In the genomic region with DNA sequence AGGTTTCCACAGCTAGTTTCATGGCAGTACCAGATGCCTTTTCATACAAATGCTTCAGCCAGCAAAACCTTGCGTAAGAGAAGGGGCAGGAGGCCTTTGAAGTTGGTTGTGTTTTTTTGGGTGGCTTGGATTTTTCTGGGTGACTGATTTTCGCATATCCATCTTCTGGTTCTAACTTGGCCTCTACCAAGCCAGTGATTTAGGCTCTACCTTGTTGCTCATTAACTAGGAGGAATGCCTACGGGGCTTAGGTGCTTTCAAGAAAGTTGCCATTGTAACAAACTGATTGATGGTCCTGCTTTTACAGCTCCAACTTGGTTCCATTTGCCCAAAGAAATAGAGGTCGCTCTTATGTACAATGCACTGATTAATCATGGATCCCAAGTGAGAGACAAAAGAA, we compare ENCODE assay signal across 26 cellular contexts.
DNase-seq lines count a peak whose midpoint lies in the region; ATAC-seq, FAIRE-seq and TF ChIP-seq lines count a peak whose summit lies in the region.
"Had no signal": no experiment of that assay in that cellular context is flagged by ENCODE, and none has a peak within 500 bp of the region (broad histone marks: within the 10 kb centered on the region; RNA-seq: fewer than 3 reads in every experiment).

No MANE protein-coding gene starts in this region.

- peak overlapping the region; percentile 20; the same call in 1 of the 2 replicates for H3K4me2 ChIP-seq in HepG2 (ENCODE audit: low read depth, low read length)

- H3K36me3 Mint-ChIP-seq in nephron progenitor cell (ENCODE audit: low read depth), result no peaks in the 10 kb centered on the region
- H3K36me3 Mint-ChIP-seq in type B pancreatic cell, result peaks cover 4% of the 10 kb centered on the region
- H3K36me3 Mint-ChIP-seq: CD8-positive, alpha-beta memory T cell had no signal

- POLR2A ChIA-PET in HepG2 (lab: Yijun Ruan, JAX), result no interaction called here

- H3K4me1 ChIP-seq in HepG2 (ENCODE audit: insufficient read depth, low read length) (peaks cover 23% of the 10 kb centered on the region), right lobe of liver (no peaks in the 10 kb centered on the region)
- H3K4me1 ChIP-seq: Peyer's patch had no signal

- no peak for TF ChIP-seq CTCF in HepG2 (CRISPR knock-in tag; IDR thresholded peaks at IDR 0.05)
- TF ChIP-seq CTCF in right lobe of liver (IDR thresholded peaks at IDR 0.05), result no peak
- TF ChIP-seq CTCF in nephron progenitor cell (IDR thresholded peaks at IDR 0.05), result no peak
- no peak for TF ChIP-seq CTCF in type B pancreatic cell (conservative IDR thresholded peaks at IDR 0.05)

- no peaks in the 10 kb centered on the region for H4K20me1 ChIP-seq in HepG2 (ENCODE audit: insufficient read depth, low read length)

- peaks cover 18% of the 10 kb centered on the region for H3K27me3 Mint-ChIP-seq in nephron progenitor cell (ENCODE audit: low read depth, poor library complexity)
- peaks cover 12% of the 10 kb centered on the region for H3K27me3 Mint-ChIP-seq in type B pancreatic cell

- CTCF ChIA-PET in HepG2 (lab: Yijun Ruan, JAX; ENCODE audit: low intra/inter-chr PET ratio, low total read pairs), result no interaction called here

- no peak overlapping the region for H3K4me3 Mint-ChIP-seq in nephron progenitor cell
- H3K4me3 Mint-ChIP-seq in type B pancreatic cell, result no peak overlapping the region
- H3K4me3 Mint-ChIP-seq: CD8-positive, alpha-beta memory T cell had no signal

- peaks cover 63% of the 10 kb centered on the region for H3K4me1 Mint-ChIP-seq in nephron progenitor cell
- H3K4me1 Mint-ChIP-seq in type B pancreatic cell (ENCODE audit: unreplicated experiment), result peaks cover 46% of the 10 kb centered on the region
- H3K4me1 Mint-ChIP-seq: CD8-positive, alpha-beta memory T cell had no signal

- no peak overlapping the region for H2AFZ ChIP-seq in HepG2 (ENCODE audit: low read length)
- H2AFZ ChIP-seq: GM23248 had no signal

- H3K27me3 ChIP-seq in HepG2 (ENCODE audit: control insufficient read depth in 1 of 2, insufficient read depth in 2 of 2, low read length in 2 of 2) (0 out of 5 replicates have a peak, but pooled peaks cover 0 to 4% of the 10 kb centered on the region in 2 experiments), right lobe of liver (peaks cover 0 to 5% of the 10 kb centered on the region in 2 donors)
- H3K27me3 ChIP-seq: Peyer's patch, SJCRH30 had no signal

- no peak overlapping the region for H3K9ac ChIP-seq in HepG2 (ENCODE audit: insufficient read depth, low read depth, low read length)
- H3K9ac ChIP-seq: GM23248 had no signal

- H3K36me3 ChIP-seq in HepG2 (replicated peaks in 1 of 2; ENCODE audit: control insufficient read depth in 1 of 2, insufficient read depth in 2 of 2, low read length in 2 of 2) (no peaks in the 10 kb centered on the region), right lobe of liver (no peaks in the 10 kb centered on the region)
- H3K36me3 ChIP-seq: Peyer's patch, SJCRH30 had no signal

- no peaks in the 10 kb centered on the region for H3K9me3 ChIP-seq in HepG2 (ENCODE audit: low read length)
- H3K9me3 ChIP-seq in right lobe of liver, result no peaks in the 10 kb centered on the region
- H3K9me3 ChIP-seq: Peyer's patch, SJCRH30 had no signal

- peak overlapping the region; percentile 54 for H3K27ac Mint-ChIP-seq in nephron progenitor cell
- H3K27ac Mint-ChIP-seq in type B pancreatic cell, result peak overlapping the region; percentile 13
- H3K27ac Mint-ChIP-seq: CD8-positive, alpha-beta memory T cell had no signal

- TF ChIP-seq EP300 in HepG2 (IDR thresholded peaks at IDR 0.05; ENCODE audit: low read depth in 2 of 2, low read length in 2 of 2) (no peak), HepG2 (CRISPR knock-in tag; IDR thresholded peaks at IDR 0.05; ENCODE audit: borderline replicate concordance) (no peak)

- peak; percentile 21 for FAIRE-seq in HepG2 (lab: Jason Lieb, UNC)
- FAIRE-seq: D721Med had no signal

- peak; percentile 21 for DNase-seq in HepG2 (ENCODE audit: low spot score)
- DNase-seq in right lobe of liver, result no peak
- no peak for DNase-seq in nephron progenitor cell
- no peak for DNase-seq in type B pancreatic cell (ENCODE audit: extremely low spot score, unreplicated experiment)
- DNase-seq in activated gamma-delta T cell (lab: John Stamatoyannopoulos, UW), result no peak
- DNase-seq in AML-193 (lab: John Stamatoyannopoulos, UW), result no peak
- DNase-seq: 8988T; CD8-positive, alpha-beta memory T cell; DMS53; GM23248; HCEC 1CT; KG1; MV-4-11; NCI-H1105 treated with DMSO at 0.1 percent for 48 hours; NCI-H1694; NCI-H2081; NCI-H2171; NCI-H345; NCI-H524; NCI-H774; Peyer's patch; SJCRH30 had no signal

- WGBS in HepG2 (ENCODE audit: low lambda C conversion rate), result 19% methylated on average over 4 of the region's 4 CpGs
- WGBS in right lobe of liver (ENCODE audit: insufficient coverage, low coverage, low lambda C conversion rate, missing lambda C conversion rate), result 56% methylated on average over 4 of the region's 4 CpGs

- H3K27ac ChIP-seq in HepG2 (ENCODE audit: extremely low read length, insufficient read depth, low read length) (no peak overlapping the region), right lobe of liver (no peak overlapping the region)
- H3K27ac ChIP-seq: C4-2B, GM23248, Peyer's patch, SJCRH30 had no signal

- ATAC-seq in HepG2, result no peak
- ATAC-seq in right lobe of liver, result no peak
- peak; percentile 11 for ATAC-seq in esophagus mucosa
- ATAC-seq in GM18861 (IDR thresholded peaks at IDR 0.05; ENCODE audit: unreplicated experiment), result no peak

- TF ChIP-seq POLR2A in HepG2 (IDR thresholded peaks at IDR 0.05; ENCODE audit: insufficient read depth in 1 of 2, low read depth in 2 of 2, low read length in 2 of 2) (no peak), right lobe of liver (IDR thresholded peaks at IDR 0.05) (no peak)

- TF ChIP-seq RAD21 in HepG2 (CRISPR knock-in tag; IDR thresholded peaks at IDR 0.05), result no peak

- no TSS peak for BruUV-seq in HepG2 (replicated peaks; lab: Mats Ljungman, UMichigan)

- in situ Hi-C loops in HepG2 (cut with HindIII; ENCODE audit: extremely low pct_ligation_motif_present, low pct_unique_long_range_greater_than_20kb), result no loop called here

- H3K4me3 ChIP-seq in HepG2 (replicated peaks in 1 of 3; ENCODE audit: insufficient read depth in 1 of 3, low read depth in 2 of 3, low read length in 3 of 3) (no peak overlapping the region), right lobe of liver (no peak overlapping the region)
- H3K4me3 ChIP-seq: GM23248, Peyer's patch, SJCRH30 had no signal

- intact Hi-C loops in HepG2 (cut with micrococcal nuclease; ENCODE audit: unreplicated experiment), result no loop called here
- intact Hi-C loops in right lobe of liver (cut with DNase I), result no loop called here

- H3K79me2 ChIP-seq in HepG2 (ENCODE audit: insufficient read depth, low read length), result no peaks in the 10 kb centered on the region

- H3K9me3 Mint-ChIP-seq in nephron progenitor cell (no peaks in the 10 kb centered on the region), type B pancreatic cell (no peaks in the 10 kb centered on the region)
- H3K9me3 Mint-ChIP-seq: CD8-positive, alpha-beta memory T cell had no signal

TF ChIP-seq in HepG2, 621 proteins besides CTCF, POLR2A, EP300 and RAD21:
- no peak for TF ChIP-seq SMYD3 (CRISPR knock-in tag; IDR thresholded peaks at IDR 0.05)
- TF ChIP-seq, protein P1, sequence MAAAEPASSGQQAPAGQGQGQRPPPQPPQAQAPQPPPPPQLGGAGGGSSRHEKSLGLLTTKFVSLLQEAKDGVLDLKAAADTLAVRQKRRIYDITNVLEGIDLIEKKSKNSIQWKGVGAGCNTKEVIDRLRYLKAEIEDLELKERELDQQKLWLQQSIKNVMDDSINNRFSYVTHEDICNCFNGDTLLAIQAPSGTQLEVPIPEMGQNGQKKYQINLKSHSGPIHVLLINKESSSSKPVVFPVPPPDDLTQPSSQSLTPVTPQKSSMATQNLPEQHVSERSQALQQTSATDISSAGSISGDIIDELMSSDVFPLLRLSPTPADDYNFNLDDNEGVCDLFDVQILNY (CRISPR knock-in tag; conservative IDR thresholded peaks at IDR 0.05), result no peak
- TF ChIP-seq, protein P2, sequence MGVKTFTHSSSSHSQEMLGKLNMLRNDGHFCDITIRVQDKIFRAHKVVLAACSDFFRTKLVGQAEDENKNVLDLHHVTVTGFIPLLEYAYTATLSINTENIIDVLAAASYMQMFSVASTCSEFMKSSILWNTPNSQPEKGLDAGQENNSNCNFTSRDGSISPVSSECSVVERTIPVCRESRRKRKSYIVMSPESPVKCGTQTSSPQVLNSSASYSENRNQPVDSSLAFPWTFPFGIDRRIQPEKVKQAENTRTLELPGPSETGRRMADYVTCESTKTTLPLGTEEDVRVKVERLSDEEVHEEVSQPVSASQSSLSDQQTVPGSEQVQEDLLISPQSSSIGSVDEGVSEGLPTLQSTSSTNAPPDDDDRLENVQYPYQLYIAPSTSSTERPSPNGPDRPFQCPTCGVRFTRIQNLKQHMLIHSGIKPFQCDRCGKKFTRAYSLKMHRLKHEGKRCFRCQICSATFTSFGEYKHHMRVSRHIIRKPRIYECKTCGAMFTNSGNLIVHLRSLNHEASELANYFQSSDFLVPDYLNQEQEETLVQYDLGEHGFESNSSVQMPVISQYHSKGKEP (CRISPR knock-in tag; IDR thresholded peaks at IDR 0.05), result no peak
- no peak for TF ChIP-seq ZMYM4 (CRISPR knock-in tag; IDR thresholded peaks at IDR 0.05)
- no peak for TF ChIP-seq IKZF1 (IDR thresholded peaks at IDR 0.05)
- no peak for TF ChIP-seq LCORL (IDR thresholded peaks at IDR 0.05)
- no peak for TF ChIP-seq LCORL (CRISPR knock-in tag; IDR thresholded peaks at IDR 0.05)
- no peak for TF ChIP-seq MTF1 (CRISPR knock-in tag; IDR thresholded peaks at IDR 0.05)
- no peak for TF ChIP-seq ZNF879 (CRISPR knock-in tag; IDR thresholded peaks at IDR 0.05)
- no peak for TF ChIP-seq MIER3 (CRISPR knock-in tag; IDR thresholded peaks at IDR 0.05; ENCODE audit: borderline replicate concordance)
